In genomic region chr1:10437052-10437451, GRCh38 we compare ENCODE assay signal across 2 cellular contexts.
TF ChIP-seq lines count a peak whose summit lies in the region.

No MANE protein-coding gene starts in this region.

TF ChIP-seq in GM23338, 12 proteins besides CTCF, POLR2A, EP300 and RAD21 (continued from another document):
- TF ChIP-seq ZNF462 (CRISPR knock-in tag; IDR thresholded peaks at IDR 0.05) (no peak), POLR2AphosphoS5 (IDR thresholded peaks at IDR 0.05; ENCODE audit: low read depth) (no peak), JUNB (IDR thresholded peaks at IDR 0.05; ENCODE audit: unreplicated experiment) (no peak), REST (IDR thresholded peaks at IDR 0.05; ENCODE audit: unreplicated experiment) (no peak), ETS1 (IDR thresholded peaks at IDR 0.05) (no peak), EZH2 (IDR thresholded peaks at IDR 0.05; ENCODE audit: low read depth, unreplicated experiment) (no peak), EZH2phosphoT487 (IDR thresholded peaks at IDR 0.05; ENCODE audit: unreplicated experiment) (no peak), ZNF331 (CRISPR knock-in tag; IDR thresholded peaks at IDR 0.05; ENCODE audit: low read depth) (no peak), STAT1 (IDR thresholded peaks at IDR 0.05; ENCODE audit: unreplicated experiment) (no peak)

TF ChIP-seq in SK-N-SH treated with all-trans-retinoic acid at 6 μM for 48 hours, 23 proteins besides CTCF, POLR2A, EP300 and RAD21 (continued from another document):
- no peak for TF ChIP-seq CSDC2 (CRISPR knock-in tag; IDR thresholded peaks at IDR 0.05)
- TF ChIP-seq ZNF8 (CRISPR knock-in tag; IDR thresholded peaks at IDR 0.05) = no peak
- TF ChIP-seq RARB (CRISPR knock-in tag; IDR thresholded peaks at IDR 0.05) = no peak
- no peak for TF ChIP-seq POU6F1 (CRISPR knock-in tag; IDR thresholded peaks at IDR 0.05; ENCODE audit: borderline replicate concordance, low read depth)
- no peak for TF ChIP-seq TOX (CRISPR knock-in tag; IDR thresholded peaks at IDR 0.05; ENCODE audit: borderline replicate concordance)
- TF ChIP-seq ISL1 (CRISPR knock-in tag; IDR thresholded peaks at IDR 0.05) = no peak
- no peak for TF ChIP-seq TCF4 (CRISPR knock-in tag; IDR thresholded peaks at IDR 0.05; ENCODE audit: borderline replicate concordance)
- no peak for TF ChIP-seq ESRRG (CRISPR knock-in tag; IDR thresholded peaks at IDR 0.05)
TF ChIP-seq in SK-N-SH treated with all-trans-retinoic acid at 6 μM for 48 hours: peak in this region for 0.
